Comparison of ENCODE assay signal across 15 cellular contexts in genomic region chr2:22626621-22627020, GRCh38.
DNase-seq lines count a peak whose midpoint lies in the region; ATAC-seq and TF ChIP-seq lines count a peak whose summit lies in the region.
"Had no signal": no experiment of that assay in that cellular context is flagged by ENCODE, and none has a peak within 500 bp of the region (broad histone marks: within the 10 kb centered on the region; RNA-seq: fewer than 3 reads in every experiment).

No MANE protein-coding gene starts in this region.

- no peak overlapping the region for H3K4me3 Mint-ChIP-seq in activated naive CD8-positive, alpha-beta T cell treated with anti-CD3 and anti-CD28 coated beads, Interleukin-2, amount 50 U/mL, for 24 hours
- H3K4me3 Mint-ChIP-seq: activated B cell treated with CpG ODN at 0.5 μM for 24 hours had no signal

- no peaks in the 10 kb centered on the region for H3K4me1 ChIP-seq in BE2C

- DNase-seq in BE2C (peak; percentile 40), OCI-M1 (lab: John Stamatoyannopoulos, UW) (peak; percentile 3), iPS-NIHi7 (ENCODE audit: extremely low spot score) (peak; percentile 25), kidney glomerular epithelial cell (lab: John Stamatoyannopoulos, UW) (no peak), cortex of kidney (lab: John Stamatoyannopoulos, UW) (no peak), NCI-H1092 treated with DMSO at 0.1 percent for 48 hours (lab: John Stamatoyannopoulos, UW) (no peak)
- no peak for DNase-seq in activated naive CD8-positive, alpha-beta T cell treated with anti-CD3 and anti-CD28 coated beads, Interleukin-2, amount 50 U/mL, for 24 hours
- DNase-seq: activated B cell treated with CpG ODN at 0.5 μM for 24 hours; activated CD8-positive, alpha-beta memory T cell treated with anti-CD3 and anti-CD28 coated beads, Interleukin-2, amount 50 U/mL, for 48 hours; AML-193; DMS153; effector memory CD4-positive, alpha-beta T cell; MM.1S had no signal

- H3K9me3 Mint-ChIP-seq in activated naive CD8-positive, alpha-beta T cell treated with anti-CD3 and anti-CD28 coated beads, Interleukin-2, amount 50 U/mL, for 24 hours = no peaks in the 10 kb centered on the region
- H3K9me3 Mint-ChIP-seq: activated B cell treated with CpG ODN at 0.5 μM for 24 hours had no signal

- TF ChIP-seq CTCF in BE2C (IDR thresholded peaks at IDR 0.05; ENCODE audit: low read depth, low read length) (peak; percentile 54), GM12872 (IDR thresholded peaks at IDR 0.05; ENCODE audit: insufficient read depth, low read depth, low read length) (peak; percentile 42; the same call in 2 of the 3 replicates)

- no peaks in the 10 kb centered on the region for H3K36me3 Mint-ChIP-seq in activated naive CD8-positive, alpha-beta T cell treated with anti-CD3 and anti-CD28 coated beads, Interleukin-2, amount 50 U/mL, for 24 hours (ENCODE audit: low read depth)
- H3K36me3 Mint-ChIP-seq: activated naive CD4-positive, alpha-beta T cell treated with anti-CD3 and anti-CD28 coated beads, Interleukin-2, amount 50 U/mL, for 72 hours had no signal

- H3K4me3 ChIP-seq in BE2C (ENCODE audit: low read depth, low read length) = no peak overlapping the region

- H3K27me3 ChIP-seq in BE2C = no peaks in the 10 kb centered on the region

- H3K27ac Mint-ChIP-seq in activated naive CD8-positive, alpha-beta T cell treated with anti-CD3 and anti-CD28 coated beads, Interleukin-2, amount 50 U/mL, for 24 hours = no peak overlapping the region
- H3K27ac Mint-ChIP-seq: activated B cell treated with CpG ODN at 0.5 μM for 24 hours; activated naive CD4-positive, alpha-beta T cell treated with anti-CD3 and anti-CD28 coated beads, Interleukin-2, amount 50 U/mL, for 72 hours had no signal

- H3K4me1 Mint-ChIP-seq in activated naive CD8-positive, alpha-beta T cell treated with anti-CD3 and anti-CD28 coated beads, Interleukin-2, amount 50 U/mL, for 24 hours = no peaks in the 10 kb centered on the region
- H3K4me1 Mint-ChIP-seq: activated B cell treated with CpG ODN at 0.5 μM for 24 hours had no signal

- H3K9me3 ChIP-seq in BE2C = no peaks in the 10 kb centered on the region

- ATAC-seq in activated naive CD8-positive, alpha-beta T cell treated with anti-CD3 and anti-CD28 coated beads, Interleukin-2, amount 50 U/mL, for 24 hours = no peak
- ATAC-seq: activated naive CD4-positive, alpha-beta T cell treated with anti-CD3 and anti-CD28 coated beads, Interleukin-2, amount 50 U/mL, for 72 hours had no signal

- H3K27me3 Mint-ChIP-seq in activated naive CD8-positive, alpha-beta T cell treated with anti-CD3 and anti-CD28 coated beads, Interleukin-2, amount 50 U/mL, for 24 hours = no peaks in the 10 kb centered on the region
- H3K27me3 Mint-ChIP-seq: activated B cell treated with CpG ODN at 0.5 μM for 24 hours had no signal

- H3K36me3 ChIP-seq in BE2C = no peaks in the 10 kb centered on the region

Comparison
In these comparisons a context has a peak if more than half of its experiments do, and no peak if none do; other contexts are left out.
1. DNase-seq: peak in BE2C (single experiment), OCI-M1 (single experiment) and iPS-NIHi7 (single experiment); none in kidney glomerular epithelial cell (single experiment), cortex of kidney (single experiment), activated naive CD8-positive, alpha-beta T cell treated with anti-CD3 and anti-CD28 coated beads, Interleukin-2, amount 50 U/mL, for 24 hours (single experiment) and NCI-H1092 treated with DMSO at 0.1 percent for 48 hours (single experiment).